ENCODE assay signal across 9 cellular contexts in genomic region chr2:101718993-101719571, GRCh38. TPM values are rescaled to one million over a fixed set of nuclear protein-coding genes. Genes with fewer than 3 reads are reported as not detected.
DNase-seq lines count a peak whose midpoint lies in the region; ATAC-seq, FAIRE-seq and TF ChIP-seq lines count a peak whose summit lies in the region.
"Had no signal": no experiment of that assay in that cellular context is flagged by ENCODE, and none has a peak within 500 bp of the region (broad histone marks: within the 10 kb centered on the region; RNA-seq: fewer than 3 reads in every experiment).

No MANE protein-coding gene starts in this region.

- no peaks in the 10 kb centered on the region for H3K9me3 ChIP-seq in colonic mucosa
- H3K9me3 ChIP-seq in body of pancreas: no peaks in the 10 kb centered on the region

- H3K27ac ChIP-seq in colonic mucosa (peak overlapping the region; percentile 13), body of pancreas (no peak overlapping the region)

- no peaks in the 10 kb centered on the region for H3K36me3 ChIP-seq in colonic mucosa
- no peaks in the 10 kb centered on the region for H3K36me3 ChIP-seq in body of pancreas (replicated peaks in 1 of 2; ENCODE audit: insufficient read depth in 1 of 2, low read depth in 2 of 2)

- no peaks in the 10 kb centered on the region for H3K4me1 ChIP-seq in colonic mucosa
- peaks cover under 1% of the 10 kb centered on the region for H3K4me1 ChIP-seq in body of pancreas

- ATAC-seq in SK-N-SH treated with all-trans-retinoic acid at 6 μM for 48 hours (peak; percentile 75), body of pancreas (no peak)

- intact Hi-C loops in colonic mucosa (cut with DNase I) (no loop called here), body of pancreas (cut with DNase I) (no loop called here)

- TF ChIP-seq CTCF in colonic mucosa (IDR thresholded peaks at IDR 0.05) (no peak), body of pancreas (IDR thresholded peaks at IDR 0.05) (no peak)

- DNase-seq in H54 (ENCODE audit: insufficient read length, low spot score) (no peak), colonic mucosa (no peak), erythroblast (lab: John Stamatoyannopoulos, UW) (no peak), DMS114 treated with DMSO at 0.1 percent for 48 hours (lab: John Stamatoyannopoulos, UW; ENCODE audit: unreplicated experiment) (no peak), body of pancreas (no peak)
- DNase-seq in stimulated activated CD8-positive, alpha-beta memory T cell treated with anti-CD3 and anti-CD28 coated beads, Interleukin-15, amount 100 ng/mL, for 48 hours (ENCODE audit: low read depth in 2 of 2): peak; percentile 49 to 51
- DNase-seq: NCI-H748 treated with DMSO at 0.1 percent for 48 hours, posterior cingulate gyrus had no signal

- H3K27me3 ChIP-seq in colonic mucosa: no peaks in the 10 kb centered on the region
- H3K27me3 ChIP-seq in body of pancreas: no peaks in the 10 kb centered on the region

- 88 to 95% methylated on average over 1 of the region's 1 CpG for WGBS in body of pancreas, 2 donors

- no peak overlapping the region for H3K4me3 ChIP-seq in colonic mucosa
- H3K4me3 ChIP-seq in body of pancreas: no peak overlapping the region

- TF ChIP-seq POLR2A in H54 (IDR thresholded peaks at IDR 0.05; ENCODE audit: low read depth, low read length) (no peak), erythroblast (IDR thresholded peaks at IDR 0.05; ENCODE audit: low read length) (no peak), body of pancreas (IDR thresholded peaks at IDR 0.05) (no peak)

- FAIRE-seq in H54 (lab: Jason Lieb, UNC): peak; percentile 73

- no peak overlapping the region for H3K9ac ChIP-seq in colonic mucosa (ENCODE audit: low read depth in 2 of 2, low read length in 2 of 2)

TF ChIP-seq in SK-N-SH treated with all-trans-retinoic acid at 6 μM for 48 hours, 23 proteins besides CTCF, POLR2A, EP300 and RAD21:
- TF ChIP-seq TSHZ2 (CRISPR knock-in tag; IDR thresholded peaks at IDR 0.05) (no peak), ZC3H10 (CRISPR knock-in tag; IDR thresholded peaks at IDR 0.05) (no peak), PPARA (CRISPR knock-in tag; IDR thresholded peaks at IDR 0.05; ENCODE audit: borderline replicate concordance) (no peak), TOX (CRISPR knock-in tag; IDR thresholded peaks at IDR 0.05; ENCODE audit: borderline replicate concordance) (no peak), PATZ1 (CRISPR knock-in tag; IDR thresholded peaks at IDR 0.05; ENCODE audit: borderline replicate concordance) (no peak), ESRRG (CRISPR knock-in tag; IDR thresholded peaks at IDR 0.05) (no peak), ZFP30 (CRISPR knock-in tag; IDR thresholded peaks at IDR 0.05) (no peak), ISL1 (CRISPR knock-in tag; IDR thresholded peaks at IDR 0.05) (no peak), ZNF70 (CRISPR knock-in tag; IDR thresholded peaks at IDR 0.05) (no peak), SNAI2 (CRISPR knock-in tag; IDR thresholded peaks at IDR 0.05) (no peak), CREB5 (CRISPR knock-in tag; IDR thresholded peaks at IDR 0.05; ENCODE audit: low read depth) (no peak)

RNA-seq across cellular contexts. Expression of gene MAP4K4, which starts 21.6 kb away (rescaled TPM):
- 10 to 100 TPM; 26.8 to 30.7 TPM for total RNA-seq in colonic mucosa
- 10 to 100 TPM; 22.1 to 25.1 TPM for total RNA-seq in body of pancreas

Comparison
In these comparisons a context has a peak if more than half of its experiments do, and no peak if none do; other contexts are left out.
1. DNase-seq: peak in stimulated activated CD8-positive, alpha-beta memory T cell treated with anti-CD3 and anti-CD28 coated beads, Interleukin-15, amount 100 ng/mL, for 48 hours (2 of 2); none in H54 (single experiment), colonic mucosa (single experiment), erythroblast (0 of 2), DMS114 treated with DMSO at 0.1 percent for 48 hours (single experiment) and body of pancreas (0 of 4).